ENCODE assay signal across 14 cellular contexts in genomic region chr7:96426685-96427084, GRCh38.
DNase-seq lines count a peak whose midpoint lies in the region; ATAC-seq and TF ChIP-seq lines count a peak whose summit lies in the region.
"Had no signal": no experiment of that assay in that cellular context is flagged by ENCODE, and none has a peak within 500 bp of the region (broad histone marks: within the 10 kb centered on the region; RNA-seq: fewer than 3 reads in every experiment).

No MANE protein-coding gene starts in this region.

- H3K36me3 ChIP-seq in GM23338 (ENCODE audit: insufficient read depth) (no peaks in the 10 kb centered on the region), PC-9 (ENCODE audit: low read depth) (no peaks in the 10 kb centered on the region)
- H3K36me3 ChIP-seq: BLaER1 treated with 17β-estradiol and CSF1 and Interleukin-3, amounts not matched to agents 10 nM and 100 nM had no signal

- H3F3A ChIP-seq in GM23338 (replicated peaks; ENCODE audit: low read depth) (no peaks in the 10 kb centered on the region), PC-9 (ENCODE audit: insufficient read depth, low read depth) (peaks cover 9% of the 10 kb centered on the region; the same call in 1 of the 2 replicates)

- H3K4me1 Mint-ChIP-seq in GM23338 (peaks cover 3% of the 10 kb centered on the region; the same call in 1 of the 3 replicates), osteocyte (ENCODE audit: unreplicated experiment) (peaks cover 22% of the 10 kb centered on the region)
- H3K4me1 Mint-ChIP-seq: B cell had no signal

- H3K27me3 Mint-ChIP-seq in GM23338 (ENCODE audit: insufficient read depth, low read depth, poor library complexity) (no peaks in the 10 kb centered on the region), osteocyte (ENCODE audit: unreplicated experiment) (peaks cover 14% of the 10 kb centered on the region)

- no peaks in the 10 kb centered on the region for H3K9me3 ChIP-seq in PC-9 (ENCODE audit: insufficient read depth, low read depth)
- H3K9me3 ChIP-seq: BLaER1 treated with 17β-estradiol and CSF1 and Interleukin-3, amounts not matched to agents 10 nM and 100 nM had no signal

- TF ChIP-seq CTCF in GM23338 (conservative IDR thresholded peaks at IDR 0.05; ENCODE audit: low read depth in 2 of 2) (no peak), PC-9 (conservative IDR thresholded peaks at IDR 0.05) (no peak), osteocyte (IDR thresholded peaks at IDR 0.05) (no peak)

- H3K4me1 ChIP-seq in GM23338 (ENCODE audit: insufficient read depth) (no peaks in the 10 kb centered on the region), PC-9 (replicated peaks; ENCODE audit: insufficient read depth) (peaks cover 17% of the 10 kb centered on the region)

- H3K4me2 ChIP-seq in GM23338, result no peak overlapping the region
- H3K4me2 ChIP-seq in PC-9, result peak overlapping the region; percentile 53
- H3K4me2 ChIP-seq: BLaER1 treated with 17β-estradiol and CSF1 and Interleukin-3, amounts not matched to agents 10 nM and 100 nM had no signal

- H2AFZ ChIP-seq in GM23338 (peak overlapping the region; percentile 35; the same call in 1 of the 2 replicates), PC-9 (no peak overlapping the region)

- no TSS peak for BruUV-seq in PC-9 (replicated peaks; lab: Mats Ljungman, UMichigan)

- ATAC-seq in GM23338 (no peak), Right ventricle myocardium superior (ENCODE audit: poor library complexity) (no peak), left cardiac atrium (no peak)
- ATAC-seq: CD8-positive, alpha-beta T cell; GM12878 had no signal

- H3K27me3 ChIP-seq in GM23338 (ENCODE audit: insufficient read depth), result no peaks in the 10 kb centered on the region
- no peaks in the 10 kb centered on the region for H3K27me3 ChIP-seq in PC-9 (ENCODE audit: insufficient read depth, low read depth)
- H3K27me3 ChIP-seq: BLaER1 treated with 17β-estradiol and CSF1 and Interleukin-3, amounts not matched to agents 10 nM and 100 nM had no signal

- H3K9me3 Mint-ChIP-seq in GM23338 (no peaks in the 10 kb centered on the region), osteocyte (ENCODE audit: unreplicated experiment) (no peaks in the 10 kb centered on the region)
- H3K9me3 Mint-ChIP-seq: CD8-positive, alpha-beta T cell had no signal

- DNase-seq in GM23338 (ENCODE audit: low spot score), result no peak
- no peak for DNase-seq in PC-9
- DNase-seq in left kidney (ENCODE audit: low read depth, low spot score), result peak; percentile 17
- DNase-seq in osteocyte (ENCODE audit: extremely low spot score, unreplicated experiment), result no peak
- no peak for DNase-seq in Right ventricle myocardium superior
- DNase-seq in left cardiac atrium, result no peak
- DNase-seq: CD8-positive, alpha-beta T cell; DND-41; EL; IMR-90 had no signal

- no peaks in the 10 kb centered on the region for H3K79me2 ChIP-seq in GM23338 (replicated peaks; ENCODE audit: insufficient read depth)
- no peaks in the 10 kb centered on the region for H3K79me2 ChIP-seq in PC-9 (ENCODE audit: low read depth)

- no peak overlapping the region for H3K4me3 Mint-ChIP-seq in GM23338
- H3K4me3 Mint-ChIP-seq in osteocyte (ENCODE audit: unreplicated experiment), result no peak overlapping the region
- H3K4me3 Mint-ChIP-seq: B cell; CD8-positive, alpha-beta T cell had no signal

- no peak overlapping the region for H3K27ac ChIP-seq in GM23338 (ENCODE audit: low read depth)
- peak overlapping the region; percentile 35; the same call in 1 of the 2 replicates for H3K27ac ChIP-seq in PC-9
- H3K27ac ChIP-seq: BLaER1 treated with 17β-estradiol and CSF1 and Interleukin-3, amounts not matched to agents 10 nM and 100 nM; HL-60 had no signal

- H3K36me3 Mint-ChIP-seq in GM23338 (ENCODE audit: low read depth) (no peaks in the 10 kb centered on the region), osteocyte (ENCODE audit: unreplicated experiment) (no peaks in the 10 kb centered on the region)
- H3K36me3 Mint-ChIP-seq: CD8-positive, alpha-beta T cell had no signal

- H4K20me1 ChIP-seq in GM23338 (replicated peaks; ENCODE audit: insufficient read depth) (no peaks in the 10 kb centered on the region), PC-9 (ENCODE audit: insufficient read depth) (no peaks in the 10 kb centered on the region)
- H4K20me1 ChIP-seq: BLaER1 treated with 17β-estradiol and CSF1 and Interleukin-3, amounts not matched to agents 10 nM and 100 nM had no signal

- H3K27ac Mint-ChIP-seq in GM23338 (no peak overlapping the region), osteocyte (ENCODE audit: unreplicated experiment) (peak overlapping the region; percentile 81)
- H3K27ac Mint-ChIP-seq: B cell; CD8-positive, alpha-beta T cell had no signal

- no peak overlapping the region for H3K4me3 ChIP-seq in GM23338
- H3K4me3 ChIP-seq in PC-9, result no peak overlapping the region
- H3K4me3 ChIP-seq: BLaER1 treated with 17β-estradiol and CSF1 and Interleukin-3, amounts not matched to agents 10 nM and 100 nM; GM12878 had no signal

- no peaks in the 10 kb centered on the region for H3K9me2 ChIP-seq in GM23338 (ENCODE audit: insufficient read depth)
- H3K9me2 ChIP-seq in PC-9 (ENCODE audit: insufficient read depth), result no peaks in the 10 kb centered on the region

- intact Hi-C loops in PC-9 (cut with micrococcal nuclease; ENCODE audit: unreplicated experiment) (no loop called here), Right ventricle myocardium superior (cut with DNase I) (no loop called here), left cardiac atrium (cut with DNase I) (no loop called here)

- CTCF ChIA-PET in PC-9 (lab: Charles Lee), result no interaction called here

- POLR2A ChIA-PET in PC-9 (lab: Charles Lee; ENCODE audit: unreplicated experiment), result no interaction called here

TF ChIP-seq in GM23338, 12 proteins besides CTCF, POLR2A, EP300 and RAD21 (continues in another document):
- TF ChIP-seq REST (IDR thresholded peaks at IDR 0.05; ENCODE audit: unreplicated experiment), result no peak
